Comparison of ENCODE assay signal across 8 cellular contexts in genomic region chr10:38365917-38366316, GRCh38.
DNase-seq lines count a peak whose midpoint lies in the region; ATAC-seq and TF ChIP-seq lines count a peak whose summit lies in the region.
"Not testable (repeated sequence)": the region's sequence is repeated elsewhere in the genome, so short reads cannot be mapped to it uniquely, and the experiment has no call there.

No MANE protein-coding gene starts in this region.

- DNase-seq in Caco-2 (peak; percentile 49 to 59), NCI-H526 (lab: John Stamatoyannopoulos, UW) (peak; percentile 1 to 35), epithelial cell of esophagus (ENCODE audit: low read depth) (peak; percentile 50), left kidney (ENCODE audit: low read depth, low spot score) (peak; percentile 49)
- peak; percentile 9 for DNase-seq in activated CD4-positive, alpha-beta T cell treated with anti-CD3 and anti-CD28 coated beads for 48 hours
- peak in 1 of 2 donors; percentile 13 for DNase-seq in stimulated activated naive CD8-positive, alpha-beta T cell treated with anti-CD3 and anti-CD28 coated beads, Interleukin-15, amount 100 ng/mL, for 72 hours

- H3K4me1 Mint-ChIP-seq in Caco-2 (ENCODE audit: low read depth, unreplicated experiment): not testable (repeated sequence)
- H3K4me1 Mint-ChIP-seq in stimulated activated naive CD8-positive, alpha-beta T cell treated with anti-CD3 and anti-CD28 coated beads, Interleukin-15, amount 100 ng/mL, for 72 hours: peaks cover 25% of the 10 kb centered on the region

- BruUV-seq in Caco-2 (replicated peaks; lab: Mats Ljungman, UMichigan): not testable (repeated sequence)

- not testable (repeated sequence) for H3K27ac Mint-ChIP-seq in Caco-2 (ENCODE audit: unreplicated experiment); stimulated activated naive CD8-positive, alpha-beta T cell treated with anti-CD3 and anti-CD28 coated beads, Interleukin-15, amount 100 ng/mL, for 72 hours

- TF ChIP-seq CTCF in Caco-2 (IDR thresholded peaks at IDR 0.05; ENCODE audit: insufficient read depth in 1 of 2, low read depth in 1 of 2, low read length in 1 of 2, severe bottlenecking in 1 of 2, unreplicated experiment in 1 of 2) (peak; percentile 47 to 73), epithelial cell of esophagus (IDR thresholded peaks at IDR 0.05; ENCODE audit: insufficient read depth, low read depth, low read length, missing control alignments) (peak; percentile 43)

- H3K9me3 Mint-ChIP-seq in Caco-2 (ENCODE audit: unreplicated experiment); stimulated activated naive CD8-positive, alpha-beta T cell treated with anti-CD3 and anti-CD28 coated beads, Interleukin-15, amount 100 ng/mL, for 72 hours: not testable (repeated sequence)

- H3K4me3 Mint-ChIP-seq in Caco-2 (ENCODE audit: unreplicated experiment); stimulated activated naive CD8-positive, alpha-beta T cell treated with anti-CD3 and anti-CD28 coated beads, Interleukin-15, amount 100 ng/mL, for 72 hours: not testable (repeated sequence)

- not testable (repeated sequence) for H3K36me3 ChIP-seq in Caco-2 (ENCODE audit: control insufficient read depth, insufficient read depth, low read length)

- not testable (repeated sequence) for H3K9me3 ChIP-seq in Caco-2

- not testable (repeated sequence) for H3K4me1 ChIP-seq in Caco-2

- H3K36me3 Mint-ChIP-seq in Caco-2 (ENCODE audit: insufficient read depth, unreplicated experiment): peaks cover 59% of the 10 kb centered on the region

- intact Hi-C loops in Caco-2 (cut with micrococcal nuclease; ENCODE audit: unreplicated experiment): loop anchor here (5.0 to 10.0 kb wide), 2 partner anchors 351 to 509 kb away; partner anchors contain the start of genes ZNF248 and ZNF33A

- H3K4me3 ChIP-seq in Caco-2 (ENCODE audit: low read depth, low read length); epithelial cell of esophagus (ENCODE audit: low read length): not testable (repeated sequence)

- CTCF ChIA-PET in Caco-2 (lab: Charles Lee): interaction anchor here (0.7 to 1.6 kb wide), 5 partner anchors 37 to 1477 kb away, joined by 3 to 30 read pairs (median 4); partner anchors contain the start of genes ZNF25 and ZNF33A

- H3K27me3 Mint-ChIP-seq in Caco-2 (ENCODE audit: insufficient read depth, unreplicated experiment); stimulated activated naive CD8-positive, alpha-beta T cell treated with anti-CD3 and anti-CD28 coated beads, Interleukin-15, amount 100 ng/mL, for 72 hours: not testable (repeated sequence)

- H3K27me3 ChIP-seq in Caco-2 (replicated peaks; ENCODE audit: control insufficient read depth, insufficient read depth, low read length): not testable (repeated sequence)

- peak; percentile 65 for ATAC-seq in GM18907 (IDR thresholded peaks at IDR 0.05; ENCODE audit: unreplicated experiment)
- peak; percentile 43 for ATAC-seq in HG03439 (IDR thresholded peaks at IDR 0.05; ENCODE audit: unreplicated experiment)
- peak; percentile 65 for ATAC-seq in stimulated activated naive CD8-positive, alpha-beta T cell treated with anti-CD3 and anti-CD28 coated beads, Interleukin-15, amount 100 ng/mL, for 72 hours

- POLR2A ChIA-PET in Caco-2 (lab: Charles Lee): not testable (repeated sequence)
